In the genomic region with DNA sequence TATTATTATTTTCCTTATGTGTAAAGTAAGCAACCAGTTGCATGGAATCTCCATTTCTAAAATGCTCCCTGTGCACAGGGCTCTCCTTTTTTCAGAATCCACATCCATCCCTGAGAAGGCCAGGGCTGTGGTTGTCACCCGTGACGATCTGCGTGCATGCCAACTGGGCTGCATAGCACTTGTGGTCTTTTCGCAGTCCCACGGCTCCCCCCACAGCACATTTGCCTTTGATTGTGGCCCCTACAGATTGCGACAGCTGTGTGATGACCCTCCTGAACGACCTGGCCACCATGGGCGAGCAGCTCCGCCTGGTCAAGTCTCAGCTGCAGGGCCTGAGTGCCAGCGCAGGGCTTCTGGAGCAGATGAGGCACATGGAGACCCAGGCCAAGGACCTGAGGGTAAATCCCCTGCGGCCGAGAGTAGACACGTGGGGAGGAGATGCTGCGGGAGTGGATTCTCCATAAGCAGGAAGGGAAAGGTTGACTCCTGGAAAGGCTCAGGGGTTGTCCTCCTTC, we compare ENCODE assay signal across 21 cellular contexts.
"Had no signal": no experiment of that assay in that cellular context is flagged by ENCODE, and none has a peak within 500 bp of the region (broad histone marks: within the 10 kb centered on the region; RNA-seq: fewer than 3 reads in every experiment).

No MANE protein-coding gene starts in this region.

- DNase-seq: KBM-7; NCI-H1092; NCI-H1105 treated with DMSO at 0.1 percent for 48 hours; NCI-H1417 treated with DMSO at 0.1 percent for 48 hours; NCI-H146; NCI-H1694 treated with DMSO at 0.1 percent for 48 hours; NCI-H1930; NCI-H2081; NCI-H2107; NCI-H2227 treated with DMSO at 0.1 percent for 48 hours; NCI-H524; NCI-H526 treated with DMSO at 0.1 percent for 48 hours; NCI-H748 treated with DMSO at 0.1 percent for 48 hours; NK-92 treated with Interleukin-12 subunit alpha and Interleukin-12 subunit beta, amount 100 ng/mL, for 24 hours; OCI-M1; PC-9; Peyer's patch; Right ventricle myocardium superior; SIG-M5 had no signal

- H3K9me3 ChIP-seq: Peyer's patch, SJSA1 had no signal

- H3K27me3 ChIP-seq: Peyer's patch, SJSA1 had no signal

- H2AFZ ChIP-seq: PC-9 had no signal

- H3K4me2 ChIP-seq: PC-9 had no signal

- H3K36me3 ChIP-seq: SJSA1 had no signal

- H3K4me3 ChIP-seq: PC-9, Peyer's patch, SJSA1, SK-N-MC had no signal

- H3K4me1 ChIP-seq: Peyer's patch, SJSA1 had no signal

- H3K27ac ChIP-seq: PC-9, Peyer's patch, SJSA1, SK-N-MC had no signal
